In genomic region chr17:77476006-77476405, GRCh38 we compare ENCODE assay signal across 9 cellular contexts.
DNase-seq lines count a peak whose midpoint lies in the region; ATAC-seq, FAIRE-seq and TF ChIP-seq lines count a peak whose summit lies in the region.
"Had no signal": no experiment of that assay in that cellular context is flagged by ENCODE, and none has a peak within 500 bp of the region (broad histone marks: within the 10 kb centered on the region; RNA-seq: fewer than 3 reads in every experiment).

No MANE protein-coding gene starts in this region.

- H3K36me3 ChIP-seq in heart left ventricle (no peaks in the 10 kb centered on the region), tibial artery (no peaks in the 10 kb centered on the region)

- H3K9me3 ChIP-seq in heart left ventricle (no peaks in the 10 kb centered on the region), tibial artery (no peaks in the 10 kb centered on the region)

- H3K4me1 ChIP-seq in heart left ventricle (peaks cover 21 to 92% (median 79%) of the 10 kb centered on the region in 12 donors), tibial artery (peaks cover 12 to 93% (median 72%) of the 10 kb centered on the region in 4 donors)

- H3K27me3 Mint-ChIP-seq in memory B cell = no peaks in the 10 kb centered on the region

- no peak overlapping the region for H3K4me3 Mint-ChIP-seq in memory B cell

- H3K4me3 ChIP-seq in heart left ventricle = no peak overlapping the region
- peak overlapping the region; percentile 11 for H3K4me3 ChIP-seq in astrocyte of the cerebellum (ENCODE audit: low read depth, low read length)
- H3K4me3 ChIP-seq in tibial artery = no peak overlapping the region

- no peaks in the 10 kb centered on the region for H3K9me3 Mint-ChIP-seq in memory B cell

- TF ChIP-seq POLR2A in heart left ventricle (IDR thresholded peaks at IDR 0.05) = no peak
- no peak for TF ChIP-seq POLR2A in GM12891 (IDR thresholded peaks at IDR 0.05; ENCODE audit: low read depth, low read length)

- H3K4me1 Mint-ChIP-seq in memory B cell = peaks cover 61% of the 10 kb centered on the region

- H3K27ac ChIP-seq in heart left ventricle = peak overlapping the region in 7 of 12 donors; percentile 1 to 88 (median 70)
- peak overlapping the region; percentile 66 to 79 for H3K27ac ChIP-seq in tibial artery

- no peak for FAIRE-seq in GM12891 (lab: Jason Lieb, UNC)

- in situ Hi-C loops in astrocyte of the cerebellum (cut with HindIII; ENCODE audit: low sequenced_read_pairs) = no loop called here

- TF ChIP-seq CTCF in heart left ventricle (IDR thresholded peaks at IDR 0.05) (no peak), astrocyte of the cerebellum (IDR thresholded peaks at IDR 0.05; ENCODE audit: low read depth, low read length, missing control alignments) (no peak), tibial artery (IDR thresholded peaks at IDR 0.05) (no peak)

- peaks cover 6% of the 10 kb centered on the region for H3K36me3 Mint-ChIP-seq in memory B cell

- H3K27me3 ChIP-seq in heart left ventricle (no peaks in the 10 kb centered on the region), tibial artery (no peaks in the 10 kb centered on the region)

- ATAC-seq in heart left ventricle (no peak), Right ventricle myocardium superior (ENCODE audit: poor library complexity) (no peak), memory B cell (ENCODE audit: low read depth) (no peak)

- intact Hi-C loops in heart left ventricle (cut with DNase I) (loop anchor here in 1 of 10 donors (5.0 kb wide), 1 partner anchor 44 kb away; no protein-coding TSS in a partner anchor), Right ventricle myocardium superior (cut with DNase I) (no loop called here), tibial artery (cut with DNase I; ENCODE audit: low total_unique reads) (no loop called here)

- 66 to 85% (median 83%) methylated on average over 1 to 7 of the region's 7 CpGs for WGBS in heart left ventricle, 4 donors

- DNase-seq in heart left ventricle (no peak), Right ventricle myocardium superior (no peak), astrocyte of the cerebellum (ENCODE audit: low read depth) (no peak), memory B cell (ENCODE audit: low spot score in 2 of 2) (no peak), tibial artery (no peak), SKM-1 treated with dmso at 0.1 percent for 144 hours (lab: John Stamatoyannopoulos, UW; ENCODE audit: unreplicated experiment) (no peak), GM12891 (ENCODE audit: insufficient read length, low spot score) (no peak), DMS153 treated with DMSO at 0.1 percent for 48 hours (lab: John Stamatoyannopoulos, UW; ENCODE audit: unreplicated experiment) (no peak)
- DNase-seq: NCI-H2029 treated with DMSO at 0.1 percent for 48 hours had no signal

- H3K27ac Mint-ChIP-seq in memory B cell = peak overlapping the region; percentile 69

TF ChIP-seq in GM12891, 5 proteins besides CTCF, POLR2A, EP300 and RAD21:
- no peak for TF ChIP-seq SPI1 (IDR thresholded peaks at IDR 0.05; ENCODE audit: low read depth, low read length)
- no peak for TF ChIP-seq TAF1 (IDR thresholded peaks at IDR 0.05; ENCODE audit: low read depth, low read length)
- TF ChIP-seq POLR2AphosphoS5 (IDR thresholded peaks at IDR 0.05; ENCODE audit: low read depth, low read length) = no peak
- no peak for TF ChIP-seq PAX5 (IDR thresholded peaks at IDR 0.05; ENCODE audit: insufficient read depth, low read length, severe bottlenecking)
- no peak for TF ChIP-seq POU2F2 (IDR thresholded peaks at IDR 0.05; ENCODE audit: low read depth, low read length)
